Comparison of ENCODE assay signal across 16 cellular contexts in the genomic region with DNA sequence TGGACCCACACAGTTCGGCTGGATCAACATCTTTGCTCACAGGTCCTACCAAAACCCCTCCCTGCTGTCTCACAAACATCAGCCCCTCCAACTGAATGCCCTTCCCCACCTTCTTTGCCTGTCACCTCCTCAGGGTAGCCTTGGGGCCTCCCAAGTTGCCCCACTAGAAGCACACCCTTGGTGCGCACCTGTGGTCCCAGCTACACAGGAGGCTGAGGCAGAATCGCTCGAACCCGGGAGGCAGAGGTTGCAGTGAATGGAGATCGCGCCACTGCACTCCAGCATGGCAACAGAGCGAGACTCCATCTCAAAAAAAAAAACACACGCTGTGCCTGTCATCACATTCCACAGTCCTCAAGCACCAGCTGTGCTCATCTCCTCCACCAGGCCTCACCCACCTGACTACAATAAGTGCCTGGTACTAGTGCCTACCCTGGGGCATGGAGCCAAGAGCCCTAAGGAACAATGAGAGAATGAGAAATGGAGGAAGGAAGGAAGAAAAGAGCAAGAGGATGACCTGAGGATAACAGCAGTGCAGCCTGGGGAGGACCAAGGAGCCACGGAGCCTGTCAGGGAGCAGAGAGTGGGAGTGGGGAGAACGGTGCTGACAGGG. TPM values are rescaled to one million over a fixed set of nuclear protein-coding genes. Genes with fewer than 3 reads are reported as not detected.
DNase-seq lines count a peak whose midpoint lies in the region; ATAC-seq and TF ChIP-seq lines count a peak whose summit lies in the region.
"Had no signal": no experiment of that assay in that cellular context is flagged by ENCODE, and none has a peak within 500 bp of the region (broad histone marks: within the 10 kb centered on the region; RNA-seq: fewer than 3 reads in every experiment).

No MANE protein-coding gene starts in this region.

- no peak for DNase-seq in activated CD4-positive, alpha-beta memory T cell treated with anti-CD3 and anti-CD28 coated beads, Interleukin-2, amount 10 ng/mL, durations not matched to agents 7 days and 5 days
- no peak for DNase-seq in activated CD4-positive, alpha-beta memory T cell treated with anti-CD3 and anti-CD28 coated beads for 36 hours
- no peak for DNase-seq in left lung
- DNase-seq in suprapubic skin (ENCODE audit: low spot score in 2 of 2): no peak
- DNase-seq in NCI-H187 (lab: John Stamatoyannopoulos, UW): no peak
- no peak for DNase-seq in hypothalamus (lab: John Stamatoyannopoulos, UW)
- DNase-seq: activated CD8-positive, alpha-beta memory T cell treated with anti-CD3 and anti-CD28 coated beads for 24 hours; GF-D8; head of caudate nucleus; kidney; naive thymus-derived CD4-positive, alpha-beta T cell; NCI-H345; retina; stimulated activated CD4-positive, alpha-beta T cell treated with anti-CD3 and anti-CD28 coated beads, Interleukin-2, amount 100 ng/mL, for 48 hours had no signal

- CTCF ChIA-PET in activated CD4-positive, alpha-beta memory T cell treated with anti-CD3 and anti-CD28 coated beads, Interleukin-2, amount 10 ng/mL, durations not matched to agents 7 days and 5 days (lab: Charles Lee): no interaction called here
- CTCF ChIA-PET in activated CD4-positive, alpha-beta memory T cell treated with anti-CD3 and anti-CD28 coated beads for 36 hours (lab: Charles Lee): interaction anchor here (0.6 kb wide), 1 partner anchor 65 kb away, joined by 4 read pairs; no protein-coding TSS in a partner anchor

- H3K27ac Mint-ChIP-seq in activated CD4-positive, alpha-beta memory T cell treated with anti-CD3 and anti-CD28 coated beads, Interleukin-2, amount 10 ng/mL, durations not matched to agents 7 days and 5 days: peak overlapping the region; percentile 40
- no peak overlapping the region for H3K27ac Mint-ChIP-seq in activated CD4-positive, alpha-beta memory T cell treated with anti-CD3 and anti-CD28 coated beads for 36 hours

- TF ChIP-seq EP300 in suprapubic skin (IDR thresholded peaks at IDR 0.05): no peak

- TF ChIP-seq CTCF in left lung (IDR thresholded peaks at IDR 0.05) (no peak), suprapubic skin (IDR thresholded peaks at IDR 0.05) (no peak)

- H3K27ac ChIP-seq in cingulate gyrus (ENCODE audit: low read depth, low read length) (peak overlapping the region; percentile 42), left lung (peak overlapping the region in 1 of 2 donors; percentile 38), suprapubic skin (peak overlapping the region; percentile 27)

- no peak overlapping the region for H3K4me3 Mint-ChIP-seq in activated CD4-positive, alpha-beta memory T cell treated with anti-CD3 and anti-CD28 coated beads, Interleukin-2, amount 10 ng/mL, durations not matched to agents 7 days and 5 days
- no peak overlapping the region for H3K4me3 Mint-ChIP-seq in activated CD4-positive, alpha-beta memory T cell treated with anti-CD3 and anti-CD28 coated beads for 36 hours
- H3K4me3 Mint-ChIP-seq: naive thymus-derived CD4-positive, alpha-beta T cell had no signal

- TF ChIP-seq POLR2A in suprapubic skin (IDR thresholded peaks at IDR 0.05): no peak

- H3K36me3 ChIP-seq in left lung: peaks cover 0 to 96% of the 10 kb centered on the region in 2 donors
- peaks cover 90% of the 10 kb centered on the region for H3K36me3 ChIP-seq in suprapubic skin

- H3K9me3 ChIP-seq in left lung (no peaks in the 10 kb centered on the region), suprapubic skin (no peaks in the 10 kb centered on the region)

- H3K27me3 ChIP-seq in left lung (no peaks in the 10 kb centered on the region), suprapubic skin (no peaks in the 10 kb centered on the region)

- H3K4me3 ChIP-seq in left lung (no peak overlapping the region), suprapubic skin (no peak overlapping the region)

- H3K36me3 Mint-ChIP-seq in activated CD4-positive, alpha-beta memory T cell treated with anti-CD3 and anti-CD28 coated beads, Interleukin-2, amount 10 ng/mL, durations not matched to agents 7 days and 5 days (ENCODE audit: low read depth): peaks cover 76% of the 10 kb centered on the region
- peaks cover 64% of the 10 kb centered on the region for H3K36me3 Mint-ChIP-seq in activated CD4-positive, alpha-beta memory T cell treated with anti-CD3 and anti-CD28 coated beads for 36 hours

- H3K4me1 ChIP-seq in left lung: peaks cover 0 to 56% of the 10 kb centered on the region in 2 donors
- H3K4me1 ChIP-seq in suprapubic skin: peaks cover 7% of the 10 kb centered on the region

- WGBS in suprapubic skin: 83% methylated on average over 11 of the region's 11 CpGs

- POLR2A ChIA-PET in activated CD4-positive, alpha-beta memory T cell treated with anti-CD3 and anti-CD28 coated beads, Interleukin-2, amount 10 ng/mL, durations not matched to agents 7 days and 5 days (lab: Charles Lee): interaction anchor here (1.7 kb wide), 1 partner anchor 26 kb away, joined by 6 read pairs; the partner anchor contains the start of gene RPN1
- POLR2A ChIA-PET in activated CD4-positive, alpha-beta memory T cell treated with anti-CD3 and anti-CD28 coated beads for 36 hours (lab: Charles Lee): no interaction called here

- intact Hi-C loops in activated CD4-positive, alpha-beta memory T cell treated with anti-CD3 and anti-CD28 coated beads for 36 hours (cut with micrococcal nuclease): no loop called here
- intact Hi-C loops in left lung (cut with DNase I): no loop called here

- H3K4me1 Mint-ChIP-seq in activated CD4-positive, alpha-beta memory T cell treated with anti-CD3 and anti-CD28 coated beads, Interleukin-2, amount 10 ng/mL, durations not matched to agents 7 days and 5 days: peaks cover 26% of the 10 kb centered on the region
- peaks cover 12% of the 10 kb centered on the region for H3K4me1 Mint-ChIP-seq in activated CD4-positive, alpha-beta memory T cell treated with anti-CD3 and anti-CD28 coated beads for 36 hours (ENCODE audit: low read depth)

- ATAC-seq in left lung (peak; percentile 10), HG02973 (IDR thresholded peaks at IDR 0.05; ENCODE audit: unreplicated experiment) (no peak)
- ATAC-seq: naive thymus-derived CD4-positive, alpha-beta T cell had no signal

- no peaks in the 10 kb centered on the region for H3K9me3 Mint-ChIP-seq in activated CD4-positive, alpha-beta memory T cell treated with anti-CD3 and anti-CD28 coated beads, Interleukin-2, amount 10 ng/mL, durations not matched to agents 7 days and 5 days
- no peaks in the 10 kb centered on the region for H3K9me3 Mint-ChIP-seq in activated CD4-positive, alpha-beta memory T cell treated with anti-CD3 and anti-CD28 coated beads for 36 hours
- H3K9me3 Mint-ChIP-seq: naive thymus-derived CD4-positive, alpha-beta T cell had no signal

- no peaks in the 10 kb centered on the region for H3K27me3 Mint-ChIP-seq in activated CD4-positive, alpha-beta memory T cell treated with anti-CD3 and anti-CD28 coated beads, Interleukin-2, amount 10 ng/mL, durations not matched to agents 7 days and 5 days
- no peaks in the 10 kb centered on the region for H3K27me3 Mint-ChIP-seq in activated CD4-positive, alpha-beta memory T cell treated with anti-CD3 and anti-CD28 coated beads for 36 hours
- H3K27me3 Mint-ChIP-seq: naive thymus-derived CD4-positive, alpha-beta T cell had no signal

RNA-seq across cellular contexts. Expression of gene RPN1, which starts 26.0 kb away (rescaled TPM):
- 100 to 1,000 TPM; 190 to 192 TPM for total RNA-seq in activated CD4-positive, alpha-beta memory T cell treated with anti-CD3 and anti-CD28 coated beads, Interleukin-2, amount 10 ng/mL, durations not matched to agents 7 days and 5 days
- 100 to 1,000 TPM; 166 to 168 TPM for total RNA-seq in activated CD4-positive, alpha-beta memory T cell treated with anti-CD3 and anti-CD28 coated beads for 36 hours
- total RNA-seq in left lung (100 to 1,000 TPM; 229 to 294 TPM), suprapubic skin (100 to 1,000 TPM in 3 of 4 donors, 10 to 100 TPM in 1; 91.5 to 150 (median 148) TPM)
